ENCODE assay signal across 20 cellular contexts in genomic region chr22:48234011-48234410, GRCh38.
"Had no signal": no experiment of that assay in that cellular context is flagged by ENCODE, and none has a peak within 500 bp of the region (broad histone marks: within the 10 kb centered on the region; RNA-seq: fewer than 3 reads in every experiment).

No MANE protein-coding gene starts in this region.

- DNase-seq: activated CD4-positive, alpha-beta T cell treated with anti-CD3 and anti-CD28 coated beads for 1 hour; activated naive CD4-positive, alpha-beta T cell; activated naive CD8-positive, alpha-beta T cell treated with anti-CD3 and anti-CD28 coated beads, Interleukin-2, amount 10 ng/mL, durations not matched to agents 7 days and 5 days; amygdala; foreskin keratinocyte; hippocampal formation; kidney; mammary epithelial cell; nephron progenitor cell; occipital lobe; retina; stimulated activated CD4-positive, alpha-beta T cell treated with anti-CD3 and anti-CD28 coated beads, Interleukin-2, amount 100 ng/mL, for 48 hours; stimulated activated naive CD8-positive, alpha-beta T cell treated with anti-CD3 and anti-CD28 coated beads, Interleukin-15, amount 100 ng/mL, for 72 hours; T-helper 17 cell; WERI-Rb-1 had no signal

- H3K27ac ChIP-seq: cardiac muscle cell, epithelial cell of prostate, foreskin keratinocyte, WERI-Rb-1 had no signal

- H3K27me3 ChIP-seq: cardiac muscle cell, foreskin keratinocyte had no signal

- H3K4me1 ChIP-seq: foreskin keratinocyte had no signal

- ATAC-seq: foreskin keratinocyte; left lobe of liver; stimulated activated naive CD8-positive, alpha-beta T cell treated with anti-CD3 and anti-CD28 coated beads, Interleukin-15, amount 100 ng/mL, for 72 hours; T-helper 17 cell had no signal

- H3K4me1 Mint-ChIP-seq: activated naive CD8-positive, alpha-beta T cell treated with anti-CD3 and anti-CD28 coated beads, Interleukin-2, amount 10 ng/mL, durations not matched to agents 7 days and 5 days; stimulated activated naive CD8-positive, alpha-beta T cell treated with anti-CD3 and anti-CD28 coated beads, Interleukin-15, amount 100 ng/mL, for 72 hours; T-helper 17 cell had no signal

- FAIRE-seq: kidney had no signal

- H3K27me3 Mint-ChIP-seq: T-helper 17 cell had no signal

- H3K27ac Mint-ChIP-seq: activated naive CD8-positive, alpha-beta T cell treated with anti-CD3 and anti-CD28 coated beads, Interleukin-2, amount 10 ng/mL, durations not matched to agents 7 days and 5 days; activated T-helper 1 cell treated with anti-CD3 and anti-CD28 coated beads, Interleukin-12 subunit alpha, Interleukin-12 subunit beta, Interleukin-2, Interleukin-4 antibody, amounts not matched to agents 30 ng/mL and 10 ng/mL and 1 ng/mL, durations not matched to agents 14 hours and 24 hours and 36 hours; nephron progenitor cell; stimulated activated naive CD8-positive, alpha-beta T cell treated with anti-CD3 and anti-CD28 coated beads, Interleukin-15, amount 100 ng/mL, for 72 hours; T-helper 17 cell; type B pancreatic cell had no signal

- H3K36me3 ChIP-seq: cardiac muscle cell, WERI-Rb-1 had no signal

- H3K4me3 Mint-ChIP-seq: activated naive CD8-positive, alpha-beta T cell treated with anti-CD3 and anti-CD28 coated beads, Interleukin-2, amount 10 ng/mL, durations not matched to agents 7 days and 5 days; activated T-helper 1 cell treated with anti-CD3 and anti-CD28 coated beads, Interleukin-12 subunit alpha, Interleukin-12 subunit beta, Interleukin-2, Interleukin-4 antibody, amounts not matched to agents 30 ng/mL and 10 ng/mL and 1 ng/mL, durations not matched to agents 14 hours and 24 hours and 36 hours; nephron progenitor cell; stimulated activated naive CD8-positive, alpha-beta T cell treated with anti-CD3 and anti-CD28 coated beads, Interleukin-15, amount 100 ng/mL, for 72 hours; T-helper 17 cell; type B pancreatic cell had no signal

- H3K36me3 Mint-ChIP-seq: activated naive CD8-positive, alpha-beta T cell treated with anti-CD3 and anti-CD28 coated beads, Interleukin-2, amount 10 ng/mL, durations not matched to agents 7 days and 5 days; type B pancreatic cell had no signal

- H3K4me3 ChIP-seq: cardiac muscle cell had no signal
